In the genomic region with DNA sequence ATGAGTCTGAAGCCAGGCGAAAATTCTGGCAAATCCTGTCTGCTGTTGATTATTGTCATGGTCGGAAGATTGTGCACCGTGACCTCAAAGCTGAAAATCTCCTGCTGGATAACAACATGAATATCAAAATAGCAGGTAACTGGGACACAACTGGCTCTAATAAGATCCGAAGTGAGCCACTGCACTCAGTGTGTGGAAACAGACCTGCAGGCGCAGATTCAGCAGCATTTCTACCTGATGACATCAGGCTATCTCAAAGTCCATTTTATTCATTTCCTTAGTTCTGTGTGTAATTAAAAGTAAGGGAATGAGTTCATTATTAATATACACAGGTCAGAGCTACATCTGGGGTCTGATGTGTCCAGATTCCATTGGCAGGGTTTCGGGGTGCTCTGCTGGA, we compare ENCODE assay signal across 16 cellular contexts.
A peak's percentile ranks its signal among the peaks of the same experiment; 100 is the strongest.
DNase-seq lines count a peak whose midpoint lies in the region; ATAC-seq and TF ChIP-seq lines count a peak whose summit lies in the region.
"Had no signal": no experiment of that assay in that cellular context is flagged by ENCODE, and none has a peak within 500 bp of the region (broad histone marks: within the 10 kb centered on the region; RNA-seq: fewer than 3 reads in every experiment).

No MANE protein-coding gene starts in this region.

- no peak overlapping the region for H2AFZ ChIP-seq in hepatocyte

- intact Hi-C loops in CD4-positive, alpha-beta memory T cell (cut with micrococcal nuclease): no loop called here

- H3K4me3 Mint-ChIP-seq in HFFc6 (no peak overlapping the region), mesothelial cell of epicardium (no peak overlapping the region)
- no peak overlapping the region for H3K4me3 Mint-ChIP-seq in CD4-positive, alpha-beta memory T cell

- no peak overlapping the region for H3K4me2 ChIP-seq in hepatocyte

- peaks cover 19% of the 10 kb centered on the region for H3K36me3 Mint-ChIP-seq in HFFc6 (ENCODE audit: low read depth)
- H3K36me3 Mint-ChIP-seq in mesothelial cell of epicardium: peaks cover 6% of the 10 kb centered on the region
- H3K36me3 Mint-ChIP-seq in CD4-positive, alpha-beta memory T cell: peaks cover 28 to 36% of the 10 kb centered on the region in 2 donors

- H3K36me3 ChIP-seq in hepatocyte (replicated peaks; ENCODE audit: insufficient read depth, low read depth): no peaks in the 10 kb centered on the region
- H3K36me3 ChIP-seq in CD4-positive, alpha-beta memory T cell (ENCODE audit: insufficient read depth, low read length): peaks cover 8% of the 10 kb centered on the region

- H3K4me1 Mint-ChIP-seq in HFFc6 (ENCODE audit: low read depth): peaks cover 18% of the 10 kb centered on the region
- peaks cover 25% of the 10 kb centered on the region for H3K4me1 Mint-ChIP-seq in mesothelial cell of epicardium
- peaks cover 0 to 4% (median 0%) of the 10 kb centered on the region in 4 donors for H3K4me1 Mint-ChIP-seq in CD4-positive, alpha-beta memory T cell

- no peak overlapping the region for H3K4me3 ChIP-seq in hepatocyte
- no peak overlapping the region for H3K4me3 ChIP-seq in CD4-positive, alpha-beta memory T cell (ENCODE audit: low read length in 2 of 2)
- no peak overlapping the region for H3K4me3 ChIP-seq in foreskin fibroblast (ENCODE audit: low read depth in 1 of 2, low read length in 2 of 2)
- H3K4me3 ChIP-seq: K562, Peyer's patch had no signal

- POLR2A ChIA-PET in CD4-positive, alpha-beta memory T cell (lab: Charles Lee; ENCODE audit: partially characterized antibody): no interaction called here

- WGBS in hepatocyte (ENCODE audit: low lambda C conversion rate, missing lambda C conversion rate): 88% methylated on average over 6 of the region's 6 CpGs

- CTCF ChIA-PET in CD4-positive, alpha-beta memory T cell (lab: Charles Lee; ENCODE audit: partially characterized antibody): no interaction called here

- peaks cover 5% of the 10 kb centered on the region for H3K79me2 ChIP-seq in hepatocyte

- no peak for ATAC-seq in HG03045 (IDR thresholded peaks at IDR 0.05; ENCODE audit: unreplicated experiment)
- ATAC-seq: K562 had no signal

- DNase-seq in HFFc6 (no peak), hepatocyte (ENCODE audit: low spot score) (no peak), mesothelial cell of epicardium (ENCODE audit: low spot score in 2 of 2, unreplicated experiment in 2 of 2) (no peak), renal cortical epithelial cell (ENCODE audit: low read depth) (peak; percentile 69), foreskin fibroblast (no peak)
- no peak for DNase-seq in CD4-positive, alpha-beta memory T cell
- DNase-seq: C1 segment of cervical spinal cord; DMS79; H7; NCI-H1105 treated with DMSO at 0.1 percent for 48 hours; NCI-H1694; NCI-H748 treated with DMSO at 0.1 percent for 48 hours; NK-92 treated with Interleukin-12 subunit alpha and Interleukin-12 subunit beta, amount 100 ng/mL, for 24 hours had no signal

- H3K9me3 Mint-ChIP-seq in HFFc6: no peaks in the 10 kb centered on the region
- H3K9me3 Mint-ChIP-seq in mesothelial cell of epicardium: no peaks in the 10 kb centered on the region
- H3K9me3 Mint-ChIP-seq in CD4-positive, alpha-beta memory T cell: no peaks in the 10 kb centered on the region

- H3K27me3 Mint-ChIP-seq in HFFc6 (ENCODE audit: insufficient read depth) (peaks cover 3% of the 10 kb centered on the region), mesothelial cell of epicardium (ENCODE audit: low read depth) (no peaks in the 10 kb centered on the region)
- H3K27me3 Mint-ChIP-seq in CD4-positive, alpha-beta memory T cell: no peaks in the 10 kb centered on the region

- no peaks in the 10 kb centered on the region for H3K9me3 ChIP-seq in hepatocyte (ENCODE audit: low read depth)
- H3K9me3 ChIP-seq in CD4-positive, alpha-beta memory T cell (ENCODE audit: control insufficient read depth in 1 of 2, low read length in 2 of 2): no peaks in the 10 kb centered on the region
- H3K9me3 ChIP-seq: Peyer's patch had no signal

- H4K20me1 ChIP-seq in hepatocyte (ENCODE audit: insufficient read depth, poor library complexity, severe bottlenecking): no peaks in the 10 kb centered on the region

- no peaks in the 10 kb centered on the region for H3K27me3 ChIP-seq in hepatocyte
- no peaks in the 10 kb centered on the region for H3K27me3 ChIP-seq in CD4-positive, alpha-beta memory T cell (ENCODE audit: insufficient read depth, low read length)
- H3K27me3 ChIP-seq: Peyer's patch had no signal

- H3K27ac Mint-ChIP-seq in HFFc6: peak overlapping the region; percentile 58
- peak overlapping the region; percentile 93 for H3K27ac Mint-ChIP-seq in mesothelial cell of epicardium
- H3K27ac Mint-ChIP-seq in CD4-positive, alpha-beta memory T cell: peak overlapping the region in 2 of 7 donors; percentile 42 to 81

- no peak for TF ChIP-seq CTCF in HFFc6 (IDR thresholded peaks at IDR 0.05)
- no peak for TF ChIP-seq CTCF in hepatocyte (IDR thresholded peaks at IDR 0.05; ENCODE audit: poor library complexity)
- no peak for TF ChIP-seq CTCF in mesothelial cell of epicardium (IDR thresholded peaks at IDR 0.05; ENCODE audit: unreplicated experiment)
- no peak for TF ChIP-seq CTCF in foreskin fibroblast (IDR thresholded peaks at IDR 0.05; ENCODE audit: low read depth, low read length)

- H3K27ac ChIP-seq in hepatocyte: peak overlapping the region; percentile 58
- no peak overlapping the region for H3K27ac ChIP-seq in CD4-positive, alpha-beta memory T cell (ENCODE audit: low read depth, low read length)

- no peaks in the 10 kb centered on the region for H3K4me1 ChIP-seq in hepatocyte (ENCODE audit: insufficient read depth)
- H3K4me1 ChIP-seq in CD4-positive, alpha-beta memory T cell (ENCODE audit: insufficient read depth, low read length): no peaks in the 10 kb centered on the region
- H3K4me1 ChIP-seq: Peyer's patch had no signal

- H3K9me2 ChIP-seq in hepatocyte (replicated peaks; ENCODE audit: insufficient read depth): no peaks in the 10 kb centered on the region
